21 cellular contexts compared by ENCODE assay signal in the genomic region with DNA sequence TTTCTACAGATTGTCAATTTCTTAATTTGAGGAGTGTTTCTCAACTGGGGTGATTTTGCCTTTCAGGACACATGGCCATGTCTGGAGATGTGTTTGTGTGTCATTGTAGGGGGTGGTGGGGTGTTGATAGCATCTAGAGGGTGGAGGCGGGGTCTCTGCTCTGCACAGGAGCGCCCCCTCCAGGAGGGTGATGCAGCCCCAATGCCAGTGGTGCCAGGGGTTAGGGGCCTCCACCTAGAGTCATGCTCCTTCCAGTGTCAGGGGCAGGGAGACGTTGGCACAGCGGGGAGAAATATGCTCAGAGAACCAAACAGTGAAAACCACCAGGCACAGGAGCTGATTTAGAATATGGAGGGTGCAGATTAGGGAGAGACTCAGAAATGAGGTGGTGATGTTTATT. TPM values are rescaled to one million over a fixed set of nuclear protein-coding genes. Genes with fewer than 3 reads are reported as not detected.
"Had no signal": no experiment of that assay in that cellular context is flagged by ENCODE, and none has a peak within 500 bp of the region (broad histone marks: within the 10 kb centered on the region; RNA-seq: fewer than 3 reads in every experiment).

No MANE protein-coding gene starts in this region.

RNA-seq across cellular contexts. Expression of gene EDDM13, which starts 26.8 kb away (rescaled TPM):
- total RNA-seq: hepatocyte, kidney epithelial cell, mesothelial cell of epicardium, mononuclear cell, osteocyte, posterior vena cava, renal cortical epithelial cell, right atrium auricular region, right lobe of liver, skeletal muscle tissue, smooth muscle cell, temporal lobe, tibial nerve, ureter, uterus had no signal
- polyA plus RNA-seq: hepatocyte, neural cell had no signal

RNA-seq across cellular contexts. Expression of gene ZSCAN5C, which starts 43.7 kb away (rescaled TPM):
- total RNA-seq: hepatocyte, kidney epithelial cell, left ventricle myocardium inferior, lower leg skin, lung, mesothelial cell of epicardium, mononuclear cell, natural killer cell, osteocyte, posterior vena cava, pulmonary artery endothelial cell, renal cortical epithelial cell, right atrium auricular region, right lobe of liver, skeletal muscle tissue, smooth muscle cell, temporal lobe, tibial nerve, ureter, uterus had no signal
- polyA plus RNA-seq: hepatocyte, lung, neural cell, smooth muscle cell had no signal

RNA-seq across cellular contexts. Expression of gene ZSCAN5B, which starts 48.2 kb away (rescaled TPM):
- total RNA-seq: hepatocyte, kidney epithelial cell, left ventricle myocardium inferior, lower leg skin, lung, mononuclear cell, natural killer cell, osteocyte, posterior vena cava, pulmonary artery endothelial cell, renal cortical epithelial cell, right atrium auricular region, right lobe of liver, smooth muscle cell, temporal lobe, tibial nerve, ureter, uterus had no signal
- polyA plus RNA-seq: hepatocyte had no signal
